In genomic region chr11:131622193-131622592, GRCh38 we compare ENCODE assay signal across 17 cellular contexts.
DNase-seq lines count a peak whose midpoint lies in the region; ATAC-seq and TF ChIP-seq lines count a peak whose summit lies in the region.
"Had no signal": no experiment of that assay in that cellular context is flagged by ENCODE, and none has a peak within 500 bp of the region (broad histone marks: within the 10 kb centered on the region; RNA-seq: fewer than 3 reads in every experiment).

No MANE protein-coding gene starts in this region.

- H3K27me3 ChIP-seq in right atrium auricular region = no peaks in the 10 kb centered on the region
- peaks cover 0 to 4% (median 0%) of the 10 kb centered on the region in 4 donors for H3K27me3 ChIP-seq in esophagus squamous epithelium

- 85 to 88% methylated on average over 8 of the region's 8 CpGs for WGBS in esophagus squamous epithelium, 2 donors

- peak; percentile 9 for DNase-seq in right atrium auricular region (ENCODE audit: low spot score)
- DNase-seq in left cardiac atrium = no peak
- peak in 22 of 42 donors; percentile 34 to 79 (median 60) for DNase-seq in head of caudate nucleus
- peak in 11 of 49 donors; percentile 23 to 50 (median 35) for DNase-seq in substantia nigra (lab: John Stamatoyannopoulos, UW)
- no peak for DNase-seq in SIG-M5 treated with dmso at 0.1 percent for 504 hours (lab: John Stamatoyannopoulos, UW; ENCODE audit: unreplicated experiment)
- no peak for DNase-seq in DMS153 treated with DMSO at 0.1 percent for 48 hours (lab: John Stamatoyannopoulos, UW; ENCODE audit: unreplicated experiment)
- no peak for DNase-seq in esophagus squamous epithelium (lab: John Stamatoyannopoulos, UW)
- DNase-seq: AML-193; Caco-2; CD4-positive, alpha-beta T cell; DMS79; GDM1; GOT3; H7 had no signal

- TF ChIP-seq CTCF in right atrium auricular region (IDR thresholded peaks at IDR 0.05) (no peak), esophagus squamous epithelium (IDR thresholded peaks at IDR 0.05) (no peak)

- no peak overlapping the region for H3K27ac ChIP-seq in right atrium auricular region
- H3K27ac ChIP-seq in substantia nigra (ENCODE audit: low read depth, low read length, poor library complexity, severe bottlenecking) = peak overlapping the region; percentile 23
- no peak overlapping the region for H3K27ac ChIP-seq in esophagus squamous epithelium
- H3K27ac ChIP-seq: 22Rv1, A549, C4-2B had no signal

- no peak for TF ChIP-seq POLR2A in esophagus squamous epithelium (IDR thresholded peaks at IDR 0.05)

- H3K4me1 ChIP-seq in right atrium auricular region = no peaks in the 10 kb centered on the region
- no peaks in the 10 kb centered on the region for H3K4me1 ChIP-seq in esophagus squamous epithelium
- H3K4me1 ChIP-seq: A549, Caco-2 had no signal

- H3K9me3 ChIP-seq in right atrium auricular region (no peaks in the 10 kb centered on the region), esophagus squamous epithelium (no peaks in the 10 kb centered on the region)
- H3K9me3 ChIP-seq: A549, Caco-2 had no signal

- intact Hi-C loops in left cardiac atrium (cut with DNase I) (no loop called here), head of caudate nucleus (cut with DNase I) (no loop called here), esophagus squamous epithelium (cut with DNase I) (no loop called here)

- H3K36me3 ChIP-seq in right atrium auricular region (no peaks in the 10 kb centered on the region), esophagus squamous epithelium (no peaks in the 10 kb centered on the region)

- ATAC-seq in left cardiac atrium = no peak
- ATAC-seq: A549 had no signal

- H3K4me3 ChIP-seq in right atrium auricular region (no peak overlapping the region), esophagus squamous epithelium (no peak overlapping the region)
- H3K4me3 ChIP-seq: A549 had no signal

Comparison
In these comparisons a context has a peak if more than half of its experiments do, and no peak if none do; other contexts are left out.
1. DNase-seq: peak in right atrium auricular region (single experiment) and head of caudate nucleus (22 of 42); none in left cardiac atrium (single experiment), SIG-M5 treated with dmso at 0.1 percent for 504 hours (single experiment), DMS153 treated with DMSO at 0.1 percent for 48 hours (single experiment) and esophagus squamous epithelium (single experiment).